8 cellular contexts compared by ENCODE assay signal in the genomic region with DNA sequence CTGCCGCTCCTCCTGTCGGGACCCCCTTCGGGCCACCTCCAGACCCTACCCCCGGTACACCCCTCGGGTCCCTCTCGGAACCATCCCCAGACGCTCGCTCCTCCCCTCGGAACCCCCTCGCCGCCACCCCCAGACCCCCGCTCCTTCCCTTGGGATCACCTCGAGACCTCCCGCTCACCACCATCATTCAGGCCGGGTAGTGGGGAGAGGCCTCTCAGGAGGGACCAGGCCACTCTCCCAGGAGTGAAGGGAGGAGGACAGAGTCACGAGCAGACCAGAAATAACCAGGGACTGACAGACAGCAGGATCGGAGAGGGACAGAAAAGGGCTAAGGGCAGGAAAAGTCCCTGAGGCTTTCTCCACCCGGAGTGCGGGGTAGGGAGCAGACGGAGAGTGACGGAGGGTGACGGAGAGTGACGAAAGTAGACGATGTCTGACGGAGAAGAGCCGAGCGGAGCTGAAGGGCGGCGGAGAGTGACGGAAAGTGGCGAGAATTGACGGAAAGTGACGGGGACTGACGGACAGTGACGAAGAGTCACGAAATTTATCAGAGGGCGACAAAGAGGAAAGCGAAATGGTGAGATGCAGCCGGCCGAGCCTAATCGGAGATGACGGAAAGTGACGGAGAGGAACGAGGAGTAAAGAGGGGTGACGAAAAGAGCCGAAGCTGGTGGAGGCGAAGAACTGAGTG. TPM values are rescaled to one million over a fixed set of nuclear protein-coding genes. Genes with fewer than 3 reads are reported as not detected.
DNase-seq lines count a peak whose midpoint lies in the region; ATAC-seq and TF ChIP-seq lines count a peak whose summit lies in the region.
"Not testable (repeated sequence)": the region's sequence is repeated elsewhere in the genome, so short reads cannot be mapped to it uniquely, and the experiment has no call there.

No MANE protein-coding gene starts in this region.

- peak overlapping the region; percentile 78 for H3K4me2 ChIP-seq in smooth muscle cell

- not testable (repeated sequence) for H3K79me2 ChIP-seq in smooth muscle cell (ENCODE audit: low read depth)

- DNase-seq in BJ (ENCODE audit: low read depth); activated B cell treated with CpG ODN at 0.5 μM for 24 hours; chondrocyte (ENCODE audit: low spot score); natural killer cell treated with Interleukin-12 subunit alpha and Interleukin-12 subunit beta and Interleukin-15 and Interleukin-18, amount 100 ng/mL, for 72 hours (ENCODE audit: low spot score); smooth muscle cell (lab: John Stamatoyannopoulos, UW; ENCODE audit: unreplicated experiment): not testable (repeated sequence)

- not testable (repeated sequence) for H3F3A ChIP-seq in smooth muscle cell (ENCODE audit: low read depth)

- H3K27ac Mint-ChIP-seq in activated B cell treated with CpG ODN at 0.5 μM for 24 hours; natural killer cell treated with Interleukin-12 subunit alpha and Interleukin-12 subunit beta and Interleukin-15 and Interleukin-18, amount 100 ng/mL, for 72 hours: not testable (repeated sequence)
- peak overlapping the region; percentile 89 for H3K27ac Mint-ChIP-seq in chondrocyte (ENCODE audit: unreplicated experiment)

- H3K4me3 ChIP-seq in BJ (ENCODE audit: low read depth, low read length) (peak overlapping the region; percentile 28), iPS-18c (ENCODE audit: insufficient read depth, low read depth, low read length) (peak overlapping the region; percentile 31; the same call in 1 of the 2 replicates), smooth muscle cell (peak overlapping the region; percentile 60)

- not testable (repeated sequence) for H3K4me3 Mint-ChIP-seq in activated B cell treated with CpG ODN at 0.5 μM for 24 hours; natural killer cell treated with Interleukin-12 subunit alpha and Interleukin-12 subunit beta and Interleukin-15 and Interleukin-18, amount 100 ng/mL, for 72 hours
- H3K4me3 Mint-ChIP-seq in chondrocyte (ENCODE audit: unreplicated experiment): peak overlapping the region; percentile 76

- not testable (repeated sequence) for H3K4me1 ChIP-seq in smooth muscle cell (ENCODE audit: low read depth)

- H3K27me3 Mint-ChIP-seq in activated B cell treated with CpG ODN at 0.5 μM for 24 hours; chondrocyte (ENCODE audit: low read depth); natural killer cell treated with Interleukin-12 subunit alpha and Interleukin-12 subunit beta and Interleukin-15 and Interleukin-18, amount 100 ng/mL, for 72 hours: not testable (repeated sequence)

- CTCF ChIA-PET in BJ (lab: Yijun Ruan, JAX); activated B cell treated with CpG ODN at 0.5 μM for 24 hours (lab: Charles Lee): not testable (repeated sequence)

- H3K9me3 ChIP-seq in iPS-18c (ENCODE audit: control insufficient read depth, insufficient read depth, low read length); smooth muscle cell (replicated peaks; ENCODE audit: low read depth): not testable (repeated sequence)

- H3K4me1 Mint-ChIP-seq in activated B cell treated with CpG ODN at 0.5 μM for 24 hours; chondrocyte (ENCODE audit: low read depth); natural killer cell treated with Interleukin-12 subunit alpha and Interleukin-12 subunit beta and Interleukin-15 and Interleukin-18, amount 100 ng/mL, for 72 hours (ENCODE audit: low read depth in 2 of 2): not testable (repeated sequence)

- H2AFZ ChIP-seq in smooth muscle cell (ENCODE audit: low read depth): not testable (repeated sequence)

- not testable (repeated sequence) for TF ChIP-seq CTCF in BJ (IDR thresholded peaks at IDR 0.05; ENCODE audit: insufficient read depth, low read depth, low read length); activated B cell treated with CpG ODN at 0.5 μM for 24 hours (IDR thresholded peaks at IDR 0.05); chondrocyte (IDR thresholded peaks at IDR 0.05); smooth muscle cell (IDR thresholded peaks at IDR 0.05; ENCODE audit: borderline replicate concordance, insufficient read depth, poor library complexity, severe bottlenecking)

- ATAC-seq in GM21529 (IDR thresholded peaks at IDR 0.05; ENCODE audit: unreplicated experiment) (peak; percentile 66), HG03108 (IDR thresholded peaks at IDR 0.05; ENCODE audit: unreplicated experiment) (peak; percentile 51), activated B cell treated with CpG ODN at 0.5 μM for 24 hours (ENCODE audit: low read depth) (peak; percentile 34)
- ATAC-seq in natural killer cell treated with Interleukin-12 subunit alpha and Interleukin-12 subunit beta and Interleukin-15 and Interleukin-18, amount 100 ng/mL, for 72 hours: peak; percentile 52

- WGBS in smooth muscle cell (ENCODE audit: low lambda C conversion rate): 0% methylated on average over 3 of the region's 47 CpGs

- intact Hi-C loops in activated B cell treated with CpG ODN at 0.5 μM for 24 hours (cut with micrococcal nuclease): not testable (repeated sequence)

- H3K36me3 ChIP-seq in BJ (ENCODE audit: control insufficient read depth, insufficient read depth, low read length); smooth muscle cell (ENCODE audit: low read depth): not testable (repeated sequence)

- H3K9ac ChIP-seq in smooth muscle cell (ENCODE audit: low read depth): peak overlapping the region; percentile 78

- H3K27ac ChIP-seq in smooth muscle cell (ENCODE audit: low read depth): peak overlapping the region; percentile 69

- POLR2A ChIA-PET in BJ (lab: Charles Lee); activated B cell treated with CpG ODN at 0.5 μM for 24 hours (lab: Charles Lee): not testable (repeated sequence)

- not testable (repeated sequence) for H4K20me1 ChIP-seq in smooth muscle cell (ENCODE audit: low read depth)

- H3K9me3 Mint-ChIP-seq in activated B cell treated with CpG ODN at 0.5 μM for 24 hours; chondrocyte (ENCODE audit: low read depth); natural killer cell treated with Interleukin-12 subunit alpha and Interleukin-12 subunit beta and Interleukin-15 and Interleukin-18, amount 100 ng/mL, for 72 hours: not testable (repeated sequence)

- H3K27me3 ChIP-seq in BJ (ENCODE audit: control insufficient read depth, insufficient read depth, low read length); smooth muscle cell (ENCODE audit: low read depth): not testable (repeated sequence)

- not testable (repeated sequence) for H3K36me3 Mint-ChIP-seq in activated B cell treated with CpG ODN at 0.5 μM for 24 hours (ENCODE audit: low read depth); chondrocyte (ENCODE audit: low read depth); natural killer cell treated with Interleukin-12 subunit alpha and Interleukin-12 subunit beta and Interleukin-15 and Interleukin-18, amount 100 ng/mL, for 72 hours

RNA-seq across cellular contexts. Expression of gene PLCXD1, which starts 54.6 kb away (rescaled TPM):
- polyA plus RNA-seq in BJ (2011; rRNA removed) (4.7 and 6.4 TPM in 2 replicates), smooth muscle cell (13.2 and 14.0 TPM in 2 replicates)
- 12.0 and 12.9 TPM in 2 replicates for polyA minus RNA-seq in BJ (2011; rRNA and poly(A)+ RNA removed)
- total RNA-seq in activated B cell treated with CpG ODN at 0.5 μM for 24 hours (19.5 and 23.8 TPM in 2 replicates), chondrocyte (6.8 to 8.0 TPM (median 7.7 TPM) in 3 replicates), smooth muscle cell (6.2 and 7.0 TPM in 2 replicates)
- total RNA-seq in natural killer cell treated with Interleukin-12 subunit alpha and Interleukin-12 subunit beta and Interleukin-15 and Interleukin-18, amount 100 ng/mL, for 72 hours: 10 to 100 TPM; 18.3 to 61.7 TPM
